ENCODE assay signal across 13 cellular contexts in genomic region chr5:174520420-174521396, GRCh38.
A peak's percentile ranks its signal among the peaks of the same experiment; 100 is the strongest.
DNase-seq lines count a peak whose midpoint lies in the region; ATAC-seq and FAIRE-seq lines count a peak whose summit lies in the region.
"Had no signal": no experiment of that assay in that cellular context is flagged by ENCODE, and none has a peak within 500 bp of the region (broad histone marks: within the 10 kb centered on the region; RNA-seq: fewer than 3 reads in every experiment).

No MANE protein-coding gene starts in this region.

- H3K9ac ChIP-seq in HUES6 (ENCODE audit: low read length): no peak overlapping the region

- no peak for FAIRE-seq in small intestine (lab: Jason Lieb, UNC)

- ATAC-seq in GM21390 (IDR thresholded peaks at IDR 0.05; ENCODE audit: unreplicated experiment) (no peak), HG03571 (IDR thresholded peaks at IDR 0.05; ENCODE audit: unreplicated experiment) (no peak)
- ATAC-seq: CD8-positive, alpha-beta T cell; psoas muscle had no signal

- peaks cover 15% of the 10 kb centered on the region; the same call in 1 of the 2 replicates for H3K27me3 ChIP-seq in HUES6 (ENCODE audit: control insufficient read depth, insufficient read depth, low read length)
- H3K27me3 ChIP-seq in small intestine (ENCODE audit: control insufficient read depth in 2 of 2, insufficient read depth in 2 of 2, low read length in 2 of 2): peaks cover 0 to 3% of the 10 kb centered on the region in 2 donors
- no peaks in the 10 kb centered on the region for H3K27me3 ChIP-seq in MG63

- H3K4me3 ChIP-seq in HUES6 (ENCODE audit: low read depth, low read length) (0 out of 2 replicates have a peak overlapping the region, but pooled peaks have one; percentile 20), small intestine (ENCODE audit: low read depth in 1 of 2, low read length in 2 of 2) (no peak overlapping the region), MG63 (no peak overlapping the region)
- H3K4me3 ChIP-seq: psoas muscle had no signal

- peaks cover 5% of the 10 kb centered on the region; the same call in 1 of the 2 replicates for H3K9me3 ChIP-seq in HUES6 (ENCODE audit: control insufficient read depth, insufficient read depth, low read depth, low read length)
- no peaks in the 10 kb centered on the region for H3K9me3 ChIP-seq in small intestine (ENCODE audit: control insufficient read depth, low read depth)
- H3K9me3 ChIP-seq in MG63: no peaks in the 10 kb centered on the region
- H3K9me3 ChIP-seq: psoas muscle had no signal

- H3K36me3 ChIP-seq in HUES6 (ENCODE audit: control insufficient read depth, insufficient read depth, low read length) (no peaks in the 10 kb centered on the region), small intestine (ENCODE audit: control insufficient read depth in 2 of 2, insufficient read depth in 2 of 2, low read length in 2 of 2) (no peaks in the 10 kb centered on the region), MG63 (no peaks in the 10 kb centered on the region)

- WGBS in small intestine, 3 donors: 23 to 37% (median 36%) methylated on average over 19 of the region's 19 CpGs

- H3K4me1 ChIP-seq in HUES6 (ENCODE audit: control insufficient read depth, insufficient read depth, low read length): peaks cover 29% of the 10 kb centered on the region
- peaks cover 0 to 4% of the 10 kb centered on the region in 2 donors for H3K4me1 ChIP-seq in small intestine (ENCODE audit: control insufficient read depth in 2 of 2, insufficient read depth in 1 of 2, low read depth in 1 of 2, low read length in 1 of 2)
- H3K4me1 ChIP-seq: psoas muscle had no signal

- DNase-seq in SW480 (ENCODE audit: low spot score): peak; percentile 86
- DNase-seq in iPS-NIHi11 (ENCODE audit: low spot score): peak; percentile 70
- peak; percentile 89 for DNase-seq in small intestine
- DNase-seq in MG63: no peak
- DNase-seq: activated B cell treated with CpG ODN at 0.5 μM for 24 hours; CD8-positive, alpha-beta T cell; glutamatergic neuron; mammary epithelial cell; NCI-H524 treated with DMSO at 0.1 percent for 48 hours; psoas muscle had no signal

- H3K27ac ChIP-seq in HUES6 (ENCODE audit: low read depth, low read length): no peak overlapping the region
- no peak overlapping the region for H3K27ac ChIP-seq in small intestine (ENCODE audit: low read depth in 1 of 2, low read length in 1 of 2)
- H3K27ac ChIP-seq: psoas muscle had no signal
